ENCODE assay signal across 8 cellular contexts in the genomic region with DNA sequence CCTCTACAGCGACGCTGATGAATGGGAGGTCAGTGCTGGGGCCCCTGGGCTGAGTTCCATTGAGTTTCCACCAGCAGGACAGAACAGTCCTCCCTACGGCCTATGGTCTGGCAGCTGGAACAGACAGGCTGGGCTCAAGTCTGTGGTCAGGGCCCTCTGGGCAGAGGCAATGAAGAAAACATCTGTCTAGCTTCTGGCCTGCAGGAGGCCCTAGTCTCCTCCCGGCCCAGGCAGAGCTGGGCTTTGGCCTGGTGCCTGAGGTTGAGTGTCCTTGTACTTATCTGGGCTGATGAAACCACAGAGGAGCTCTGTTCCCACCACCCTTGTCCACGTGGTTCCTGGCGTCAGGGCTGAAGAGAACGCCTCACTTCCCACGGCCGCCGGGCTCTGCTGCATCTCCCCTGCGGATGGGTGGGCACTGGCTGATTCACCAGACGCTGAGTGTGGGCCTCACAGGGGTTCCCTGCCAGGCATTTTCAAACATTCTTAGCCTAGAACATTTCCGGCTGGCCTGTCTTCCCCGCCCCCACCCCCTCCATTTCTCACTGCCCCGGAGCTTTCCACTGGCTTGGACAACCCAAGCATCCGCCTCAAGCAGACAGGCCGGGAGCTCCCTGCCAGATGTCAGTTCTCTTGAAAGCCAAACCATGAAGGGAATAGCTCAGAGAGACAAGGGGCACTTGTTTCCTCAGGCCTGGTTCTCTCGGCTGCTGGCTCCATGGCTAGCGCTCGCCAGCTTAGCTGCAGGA. TPM values are rescaled to one million over a fixed set of nuclear protein-coding genes. Genes with fewer than 3 reads are reported as not detected.
A peak's percentile ranks its signal among the peaks of the same experiment; 100 is the strongest.
DNase-seq lines count a peak whose midpoint lies in the region; ATAC-seq and TF ChIP-seq lines count a peak whose summit lies in the region.

No MANE protein-coding gene starts in this region.

- intact Hi-C loops in IMR-90 (cut with micrococcal nuclease) (loop anchor here (1.0 kb wide), 1 partner anchor 159 kb away; no protein-coding TSS in a partner anchor), Right ventricle myocardium inferior (cut with DNase I) (loop anchor here (1.0 kb wide), 2 partner anchors 47 to 161 kb away; no protein-coding TSS in a partner anchor), posterior cingulate gyrus (cut with DNase I) (loop anchor here (5.0 kb wide), 1 partner anchor 159 kb away; the partner anchor contains the start of gene C15orf39)
- intact Hi-C loops in activated T-helper 2 cell treated with anti-CD3 and anti-CD28 coated beads, Interferon-gamma antibody, Interleukin-2, Interleukin-4, amounts not matched to agents 10 μg/mL and 5 μg/mL and 100 μg/mL, durations not matched to agents 14 hours and 24 hours and 36 hours (cut with micrococcal nuclease), result loop anchor here (1.0 kb wide), 5 partner anchors 14 to 161 kb away; no protein-coding TSS in a partner anchor

- in situ Hi-C loops in IMR-90 (cut with MboI; ENCODE audit: low sequenced_read_pairs), result no loop called here

- WGBS in IMR-90 (ENCODE audit: extremely low coverage in 2 of 2, insufficient read length in 1 of 2), 2 experiments, result 5% methylated on average over 10 of the region's 20 CpGs; no CpG with 5 or more reads in 1 of the 2 experiments

- H3K27me3 Mint-ChIP-seq in activated T-helper 2 cell treated with anti-CD3 and anti-CD28 coated beads, Interferon-gamma antibody, Interleukin-2, Interleukin-4, amounts not matched to agents 10 μg/mL and 5 μg/mL and 100 μg/mL, durations not matched to agents 14 hours and 24 hours and 36 hours (ENCODE audit: low read depth), result no peaks in the 10 kb centered on the region

- H3K9me1 ChIP-seq in IMR-90 (ENCODE audit: insufficient read depth, low read length), result peaks cover 30% of the 10 kb centered on the region

- peak overlapping the region; percentile 74 for H3K4me3 Mint-ChIP-seq in activated T-helper 2 cell treated with anti-CD3 and anti-CD28 coated beads, Interferon-gamma antibody, Interleukin-2, Interleukin-4, amounts not matched to agents 10 μg/mL and 5 μg/mL and 100 μg/mL, durations not matched to agents 14 hours and 24 hours and 36 hours (ENCODE audit: low read depth)

- H2AK9ac ChIP-seq in IMR-90 (replicated peaks; ENCODE audit: low read depth, low read length, poor library complexity), result peak overlapping the region; percentile 85

- H3K56ac ChIP-seq in IMR-90 (ENCODE audit: extremely low read depth, insufficient read depth, low read length), result no peak overlapping the region

- H3K18ac ChIP-seq in IMR-90 (ENCODE audit: low read depth, low read length), result peak overlapping the region; percentile 10; the same call in 1 of the 2 replicates

- peak; percentile 52 for TF ChIP-seq CTCF in GM10266 (IDR thresholded peaks at IDR 0.05; ENCODE audit: control insufficient read depth, insufficient read depth, low read depth, missing control alignments)
- TF ChIP-seq CTCF in IMR-90 (conservative IDR thresholded peaks at IDR 0.05; ENCODE audit: low read depth, low read length), result peak; percentile 74

- BruUV-seq in IMR-90 (replicated peaks; lab: Mats Ljungman, UMichigan), result no TSS peak

- TF ChIP-seq POLR2A in IMR-90 (IDR thresholded peaks at IDR 0.05; ENCODE audit: low read depth, low read length), result peak; percentile 37; the same call in 1 of the 2 replicates

- ATAC-seq in GM21528 (IDR thresholded peaks at IDR 0.05; ENCODE audit: low FRiP score, unreplicated experiment) (peak; percentile 30), IMR-90 (ENCODE audit: low read depth) (peak; percentile 88), Right ventricle myocardium inferior (peak; percentile 94)

- H2AFZ ChIP-seq in IMR-90 (replicated peaks; ENCODE audit: low read length, poor library complexity), result peak overlapping the region; percentile 83

- H3K27me3 ChIP-seq in IMR-90 (ENCODE audit: control insufficient read depth, insufficient read depth, low read length), result no peaks in the 10 kb centered on the region

- peaks cover 10% of the 10 kb centered on the region for H4K20me1 ChIP-seq in IMR-90 (ENCODE audit: insufficient read depth, low read length)

- peak overlapping the region; percentile 47 for H3K14ac ChIP-seq in IMR-90 (replicated peaks; ENCODE audit: low read depth, low read length)

- H3K4ac ChIP-seq in IMR-90 (ENCODE audit: low read depth, low read length), result peak overlapping the region; percentile 94

- peaks cover 28% of the 10 kb centered on the region for H3K4me1 ChIP-seq in IMR-90 (ENCODE audit: control insufficient read depth, insufficient read depth, low read length)

- H3K36me3 ChIP-seq in IMR-90 (ENCODE audit: control insufficient read depth, insufficient read depth, low read length), result no peaks in the 10 kb centered on the region

- H3K9me3 Mint-ChIP-seq in activated T-helper 2 cell treated with anti-CD3 and anti-CD28 coated beads, Interferon-gamma antibody, Interleukin-2, Interleukin-4, amounts not matched to agents 10 μg/mL and 5 μg/mL and 100 μg/mL, durations not matched to agents 14 hours and 24 hours and 36 hours, result no peaks in the 10 kb centered on the region

- peak; percentile 83 for TF ChIP-seq RAD21 in IMR-90 (IDR thresholded peaks at IDR 0.05; ENCODE audit: low read length)

- peaks cover 5 to 29% of the 10 kb centered on the region in 2 experiments; a peak in 2 of 4 replicates for H3K79me1 ChIP-seq in IMR-90 (ENCODE audit: low read depth in 1 of 2, low read length in 2 of 2)

- H3K4me1 Mint-ChIP-seq in activated T-helper 2 cell treated with anti-CD3 and anti-CD28 coated beads, Interferon-gamma antibody, Interleukin-2, Interleukin-4, amounts not matched to agents 10 μg/mL and 5 μg/mL and 100 μg/mL, durations not matched to agents 14 hours and 24 hours and 36 hours (ENCODE audit: low read depth), result peaks cover 82% of the 10 kb centered on the region

- dilution Hi-C loops in IMR-90 (cut with HindIII; ENCODE audit: low sequenced_read_pairs, unreplicated experiment), result no loop called here

- POLR2A ChIA-PET in IMR-90 (lab: Charles Lee; ENCODE audit: unreplicated experiment), result interaction anchor here (0.5 to 1.2 kb wide), 2 partner anchors 80 to 160 kb away, joined by 4 to 8 read pairs; no protein-coding TSS in a partner anchor

- H3K36me3 Mint-ChIP-seq in activated T-helper 2 cell treated with anti-CD3 and anti-CD28 coated beads, Interferon-gamma antibody, Interleukin-2, Interleukin-4, amounts not matched to agents 10 μg/mL and 5 μg/mL and 100 μg/mL, durations not matched to agents 14 hours and 24 hours and 36 hours (ENCODE audit: low read depth), result peaks cover 53% of the 10 kb centered on the region

- H4K91ac ChIP-seq in IMR-90 (ENCODE audit: insufficient read depth, low read depth, low read length), result peak overlapping the region; percentile 83

- H3K27ac Mint-ChIP-seq in activated T-helper 2 cell treated with anti-CD3 and anti-CD28 coated beads, Interferon-gamma antibody, Interleukin-2, Interleukin-4, amounts not matched to agents 10 μg/mL and 5 μg/mL and 100 μg/mL, durations not matched to agents 14 hours and 24 hours and 36 hours, result peak overlapping the region; percentile 73

- peak overlapping the region; percentile 22; the same call in 1 of the 2 replicates for H3K23ac ChIP-seq in IMR-90 (ENCODE audit: low read depth, low read length)

- H2AK5ac ChIP-seq in IMR-90 (ENCODE audit: low read depth, low read length), result peak overlapping the region; percentile 94

- H3K4me3 ChIP-seq in IMR-90 (ENCODE audit: insufficient read depth, low read depth, low read length), result no peak overlapping the region

- H3K4me2 ChIP-seq in IMR-90 (ENCODE audit: low read depth, low read length), result peak overlapping the region; percentile 28; the same call in 1 of the 2 replicates

- peak overlapping the region; percentile 87; the same call in 2 of the 3 replicates for H2BK15ac ChIP-seq in IMR-90 (ENCODE audit: low read depth, low read length)

- peak overlapping the region; percentile 74 for H3K27ac ChIP-seq in IMR-90 (ENCODE audit: insufficient read depth, low read length)

- H4K8ac ChIP-seq in IMR-90 (ENCODE audit: low read depth in 2 of 2, low read length in 2 of 2), result peak overlapping the region; percentile 45 to 80

- CTCF ChIA-PET in IMR-90 (lab: Yijun Ruan, JAX), result interaction anchor here (0.6 to 2.4 kb wide), 12 partner anchors 12 to 176 kb away, joined by 3 to 13 read pairs (median 6); partner anchors contain the start of gene C15orf39

- peak overlapping the region; percentile 62 for H2BK5ac ChIP-seq in IMR-90 (ENCODE audit: low read depth, low read length, poor library complexity, severe bottlenecking)

- H3K9me3 ChIP-seq in IMR-90 (ENCODE audit: control insufficient read depth, insufficient read depth, low read length), result no peaks in the 10 kb centered on the region

- DNase-seq in GM10266 (ENCODE audit: extremely low spot score) (peak; percentile 53), IMR-90 (peak; percentile 100), Right ventricle myocardium inferior (ENCODE audit: missing footprints) (peak; percentile 99), posterior cingulate gyrus (peak; percentile 82 to 98 (median 88)), HPDE6-E6E7 (ENCODE audit: extremely low spot score) (no peak)
- no peak for DNase-seq in activated T-helper 2 cell treated with anti-CD3 and anti-CD28 coated beads, Interferon-gamma antibody, Interleukin-2, Interleukin-4, amounts not matched to agents 10 μg/mL and 5 μg/mL and 100 μg/mL, durations not matched to agents 14 hours and 24 hours and 36 hours (ENCODE audit: low spot score)
- no peak for DNase-seq in stimulated activated naive CD4-positive, alpha-beta T cell (lab: John Stamatoyannopoulos, UW)

- H2BK20ac ChIP-seq in IMR-90 (ENCODE audit: low read depth, low read length), result peak overlapping the region; percentile 28

- H2BK120ac ChIP-seq in IMR-90 (ENCODE audit: low read depth, low read length), result peak overlapping the region; percentile 86

- peak overlapping the region; percentile 9; the same call in 1 of the 2 replicates for H4K5ac ChIP-seq in IMR-90 (ENCODE audit: low read depth, low read length)

- peak overlapping the region; percentile 12; the same call in 1 of the 2 replicates for H3K9ac ChIP-seq in IMR-90 (ENCODE audit: low read depth, low read length)

RNA-seq across cellular contexts. Expression of gene PPCDC, which starts 20.3 kb away (rescaled TPM):
- total RNA-seq in IMR-90 (2012; rRNA removed) (5.6 and 13.3 TPM in 2 replicates), Right ventricle myocardium inferior (5.2 TPM)
- 16.3 and 17.1 TPM in 2 replicates for polyA plus RNA-seq in IMR-90 (2012; rRNA removed)
- 11.2 and 24.4 TPM in 2 replicates for polyA plus RNA-seq in IMR-90 (2012; cell fraction: cytosol; rRNA removed)
- polyA plus RNA-seq in IMR-90 (2012; cell fraction: nucleus; rRNA removed; ENCODE audit: low replicate concordance), result 14.8 and 25.5 TPM in 2 replicates
- 28.4 and 31.0 TPM in 2 replicates for total RNA-seq in activated T-helper 2 cell treated with anti-CD3 and anti-CD28 coated beads, Interferon-gamma antibody, Interleukin-2, Interleukin-4, amounts not matched to agents 10 μg/mL and 5 μg/mL and 100 μg/mL, durations not matched to agents 14 hours and 24 hours and 36 hours

RNA-seq across cellular contexts. Expression of gene SCAMP5, which starts 48.3 kb away (rescaled TPM):
- 0.36 and 0.56 TPM in 2 replicates for total RNA-seq in IMR-90 (2012; rRNA removed)
- 1.6 and 1.7 TPM in 2 replicates for polyA plus RNA-seq in IMR-90 (2012; rRNA removed)
- polyA plus RNA-seq in IMR-90 (2012; cell fraction: cytosol; rRNA removed), result 0.64 and 1.7 TPM in 2 replicates
- 5.1 and 5.5 TPM in 2 replicates for polyA plus RNA-seq in IMR-90 (2012; cell fraction: nucleus; rRNA removed; ENCODE audit: low replicate concordance)
- 0.89 and 0.99 TPM in 2 replicates for total RNA-seq in activated T-helper 2 cell treated with anti-CD3 and anti-CD28 coated beads, Interferon-gamma antibody, Interleukin-2, Interleukin-4, amounts not matched to agents 10 μg/mL and 5 μg/mL and 100 μg/mL, durations not matched to agents 14 hours and 24 hours and 36 hours
- 1.9 TPM for total RNA-seq in Right ventricle myocardium inferior

Comparison
In these comparisons a context has a peak if more than half of its experiments do, and no peak if none do; other contexts are left out.
1. DNase-seq: peak in GM10266 (single experiment), IMR-90 (single experiment), Right ventricle myocardium inferior (single experiment) and posterior cingulate gyrus (10 of 10); none in activated T-helper 2 cell treated with anti-CD3 and anti-CD28 coated beads, Interferon-gamma antibody, Interleukin-2, Interleukin-4, amounts not matched to agents 10 μg/mL and 5 μg/mL and 100 μg/mL, durations not matched to agents 14 hours and 24 hours and 36 hours (single experiment), stimulated activated naive CD4-positive, alpha-beta T cell (0 of 6) and HPDE6-E6E7 (single experiment).
2. ATAC-seq: peak in every context shown above with its lines; median percentile 94 in Right ventricle myocardium inferior; 88 in IMR-90; 30 in GM21528.